ENCODE assay signal across 1 cellular context in genomic region chr11:131290111-131290510, GRCh38.
TF ChIP-seq lines count a peak whose summit lies in the region.

No MANE protein-coding gene starts in this region.

TF ChIP-seq in WTC11, 78 proteins besides CTCF, POLR2A, EP300 and RAD21 (continued from another document):
- TF ChIP-seq ZNF138 (CRISPR knock-in tag; conservative IDR thresholded peaks at IDR 0.05) (no peak), FOXJ3 (CRISPR knock-in tag; IDR thresholded peaks at IDR 0.05; ENCODE audit: borderline replicate concordance) (no peak), ZNF219 (CRISPR knock-in tag; IDR thresholded peaks at IDR 0.05; ENCODE audit: borderline replicate concordance) (no peak), E2F5 (CRISPR knock-in tag; IDR thresholded peaks at IDR 0.05) (no peak), ZNF423 (CRISPR knock-in tag; IDR thresholded peaks at IDR 0.05) (no peak), GRHL2 (CRISPR knock-in tag; IDR thresholded peaks at IDR 0.05; ENCODE audit: insufficient replicate concordance, severe bottlenecking) (no peak), RELA (CRISPR knock-in tag; IDR thresholded peaks at IDR 0.05; ENCODE audit: borderline replicate concordance) (no peak), ZNF425 (CRISPR knock-in tag; conservative IDR thresholded peaks at IDR 0.05) (no peak)
